ENCODE assay signal across 9 cellular contexts in the genomic region with DNA sequence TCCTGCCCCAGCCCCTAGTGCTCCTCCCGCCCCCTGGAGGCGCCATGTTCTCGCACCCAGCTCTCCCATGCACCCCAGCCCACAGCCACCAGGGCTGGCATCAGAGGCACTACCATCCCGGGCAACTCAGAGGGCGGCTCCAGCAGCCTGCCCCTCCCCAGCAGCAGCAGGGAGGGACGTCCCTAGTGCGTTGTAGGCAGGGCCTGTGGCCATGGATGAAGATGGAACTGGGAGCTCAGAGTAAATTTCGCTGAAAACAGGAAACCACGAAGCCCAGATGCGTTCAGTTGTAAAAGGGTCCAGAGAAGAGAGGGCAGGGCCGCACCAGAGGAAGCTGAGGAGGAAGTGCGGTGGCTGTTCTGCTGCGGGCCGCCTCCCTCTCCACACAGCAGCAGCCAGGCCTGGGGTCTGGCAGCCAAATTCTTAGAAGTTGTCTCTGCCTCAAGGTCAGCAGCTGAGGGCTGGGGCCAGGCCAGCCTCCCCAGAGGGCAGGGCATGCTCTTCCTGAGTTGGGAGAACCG. TPM values are rescaled to one million over a fixed set of nuclear protein-coding genes. Genes with fewer than 3 reads are reported as not detected.
DNase-seq lines count a peak whose midpoint lies in the region; ATAC-seq and TF ChIP-seq lines count a peak whose summit lies in the region.
"Had no signal": no experiment of that assay in that cellular context is flagged by ENCODE, and none has a peak within 500 bp of the region (broad histone marks: within the 10 kb centered on the region; RNA-seq: fewer than 3 reads in every experiment).

No MANE protein-coding gene starts in this region.

- H3K4me1 ChIP-seq in BE2C = no peaks in the 10 kb centered on the region; the same call in 1 of the 2 replicates

- no peak overlapping the region for H3K4me3 ChIP-seq in BE2C (ENCODE audit: low read depth, low read length)

- intact Hi-C loops in Right ventricle myocardium superior (cut with DNase I) = no loop called here

- DNase-seq in Kasumi-1 (lab: John Stamatoyannopoulos, UW) (peak; percentile 100), activated T-cell treated with anti-CD3 and anti-CD28 coated beads for 1 hour (ENCODE audit: low read depth) (peak; percentile 50), Right ventricle myocardium superior (peak; percentile 92), BE2C (no peak), NCI-H2171 (lab: John Stamatoyannopoulos, UW) (no peak)
- DNase-seq in stimulated activated CD4-positive, alpha-beta T cell treated with anti-CD3 and anti-CD28 coated beads, Interleukin-15, amount 100 ng/mL, for 24 hours = peak; percentile 84
- DNase-seq: IMR-90 had no signal

- H3K27me3 ChIP-seq in BE2C = no peaks in the 10 kb centered on the region

- no peak for TF ChIP-seq CTCF in BE2C (IDR thresholded peaks at IDR 0.05; ENCODE audit: low read depth, low read length)

- ATAC-seq in GM19023 (IDR thresholded peaks at IDR 0.05; ENCODE audit: unreplicated experiment) (peak; percentile 40), Right ventricle myocardium superior (ENCODE audit: poor library complexity) (peak; percentile 68), HG02588 (IDR thresholded peaks at IDR 0.05; ENCODE audit: unreplicated experiment) (no peak)

- H3K36me3 ChIP-seq in BE2C = no peaks in the 10 kb centered on the region

- H3K9me3 ChIP-seq in BE2C = no peaks in the 10 kb centered on the region

RNA-seq across cellular contexts. Expression of a gene that starts 24.6 kb away (rescaled TPM):
- total RNA-seq in Right ventricle myocardium superior = 116 TPM
- 2.5 TPM for polyA plus RNA-seq in BE2C (2012; ENCODE audit: insufficient read depth, insufficient read length, low read depth)

RNA-seq across cellular contexts. Expression of a gene that starts 29.2 kb away (rescaled TPM):
- 0.05 TPM for total RNA-seq in Right ventricle myocardium superior
- polyA plus RNA-seq in BE2C (2012; ENCODE audit: insufficient read depth, insufficient read length, low read depth) = not detected
- polyA plus RNA-seq: IMR-90 had no signal

Comparison
In these comparisons a context has a peak if more than half of its experiments do, and no peak if none do; other contexts are left out.
1. DNase-seq: peak in Kasumi-1 (2 of 2), activated T-cell treated with anti-CD3 and anti-CD28 coated beads for 1 hour (single experiment), Right ventricle myocardium superior (single experiment) and stimulated activated CD4-positive, alpha-beta T cell treated with anti-CD3 and anti-CD28 coated beads, Interleukin-15, amount 100 ng/mL, for 24 hours (single experiment); none in BE2C (single experiment) and NCI-H2171 (single experiment).